Comparison of ENCODE assay signal across 25 cellular contexts in the genomic region with DNA sequence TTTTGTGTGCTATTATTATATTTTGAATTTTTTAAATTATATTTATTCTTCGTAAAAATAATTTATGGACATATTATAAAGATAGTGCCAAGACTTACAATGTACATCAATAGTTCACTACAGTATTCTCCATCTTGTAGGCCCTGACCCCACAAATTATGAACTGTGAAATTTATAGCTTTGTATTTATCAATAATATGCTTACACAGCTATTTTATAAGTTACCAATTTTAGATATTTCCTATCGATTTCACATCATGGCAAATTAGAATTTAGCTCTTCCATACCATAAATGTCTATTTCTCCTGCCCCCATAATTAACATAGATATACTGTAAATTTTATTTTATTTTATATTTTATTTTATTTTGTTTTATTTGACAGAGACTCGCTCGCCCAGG.
"Had no signal": no experiment of that assay in that cellular context is flagged by ENCODE, and none has a peak within 500 bp of the region (broad histone marks: within the 10 kb centered on the region; RNA-seq: fewer than 3 reads in every experiment).

No MANE protein-coding gene starts in this region.

- H3K4me1 ChIP-seq: esophagus squamous epithelium, gastrocnemius medialis, left lung, lower lobe of right lung had no signal

- H3K4me3 ChIP-seq: colonic mucosa, esophagus squamous epithelium, gastrocnemius medialis, heart right ventricle, left lung, lower lobe of right lung, mucosa of descending colon had no signal

- H3K36me3 ChIP-seq: colonic mucosa, esophagus squamous epithelium, gastrocnemius medialis, heart right ventricle, left lung, lower lobe of right lung had no signal

- DNase-seq: colonic mucosa; cortex of kidney; effector CD8-positive, alpha-beta T cell; effector memory CD8-positive, alpha-beta T cell; endodermal cell; erythroblast; esophagus squamous epithelium; foreskin fibroblast; foreskin melanocyte; gastrocnemius medialis; glutamatergic neuron; head of caudate nucleus; heart right ventricle; hippocampal formation; left cardiac atrium; left lung; left ventricle myocardium superior; lower lobe of right lung; mesenchymal stem cell; mucosa of descending colon; naive B cell had no signal

- H3K27ac ChIP-seq: colonic mucosa, epithelial cell of prostate, esophagus squamous epithelium, gastrocnemius medialis, heart right ventricle, left lung, lower lobe of right lung had no signal

- H3K9me3 ChIP-seq: colonic mucosa, esophagus squamous epithelium, gastrocnemius medialis, left lung, lower lobe of right lung, mucosa of descending colon had no signal

- FAIRE-seq: islet of Langerhans, keratinocyte had no signal

- ATAC-seq: effector memory CD8-positive, alpha-beta T cell; esophagus mucosa; gastrocnemius medialis; heart right ventricle; left cardiac atrium; left lung; left ventricle myocardium superior; lower lobe of right lung; mucosa of descending colon had no signal

- H3K27me3 ChIP-seq: colonic mucosa, esophagus squamous epithelium, gastrocnemius medialis, heart right ventricle, left lung had no signal
